ENCODE assay signal across 8 cellular contexts in the genomic region with DNA sequence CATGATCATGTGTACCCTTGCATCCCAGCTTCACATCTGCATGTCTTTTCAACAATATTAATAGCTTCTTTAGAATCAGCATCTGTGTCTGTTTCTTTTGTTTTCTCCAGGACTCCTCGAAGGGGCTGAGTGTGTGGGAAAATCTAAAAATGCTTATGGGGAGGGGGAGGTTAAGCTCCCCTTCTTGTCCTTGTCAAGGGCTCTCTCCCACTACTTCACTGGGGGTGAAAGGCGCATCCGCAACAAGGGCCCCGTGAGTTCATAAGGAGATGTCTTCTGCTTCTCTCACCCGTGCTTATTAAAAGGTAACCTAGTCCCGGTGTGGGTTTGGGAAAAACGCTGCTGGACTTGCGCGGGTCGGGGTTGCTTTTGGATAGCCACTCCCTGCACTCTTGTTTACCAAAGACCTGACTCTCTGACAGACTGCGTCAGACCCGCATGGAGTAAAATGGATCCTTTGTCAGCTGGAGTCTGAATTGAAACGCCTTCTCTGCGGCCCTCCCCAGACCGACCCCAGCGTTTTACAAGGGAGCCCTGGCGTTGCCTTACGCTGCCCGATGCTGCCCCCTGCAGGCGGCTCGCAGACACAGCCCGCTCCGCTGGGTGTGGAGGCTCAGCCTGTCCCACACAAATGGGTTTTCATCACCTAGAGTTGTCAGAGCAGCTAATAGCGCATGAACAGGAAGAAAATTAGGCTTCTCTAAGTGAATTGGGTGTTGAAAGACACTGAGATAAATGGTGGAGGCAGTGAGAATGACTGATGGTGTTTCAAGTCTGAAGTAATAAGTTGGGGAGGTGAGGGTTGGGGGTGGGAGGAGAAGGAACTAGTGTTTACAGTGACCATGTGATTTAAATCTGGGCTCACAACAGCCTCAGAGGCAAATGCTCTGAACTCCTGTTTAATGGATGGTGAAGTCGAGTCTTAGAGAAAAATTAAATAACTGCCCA. TPM values are rescaled to one million over a fixed set of nuclear protein-coding genes. Genes with fewer than 3 reads are reported as not detected.
DNase-seq lines count a peak whose midpoint lies in the region; TF ChIP-seq lines count a peak whose summit lies in the region.

No MANE protein-coding gene starts in this region.

- peak; percentile 97 for TF ChIP-seq CTCF in GM20000 (IDR thresholded peaks at IDR 0.05; ENCODE audit: extremely low read depth, missing control alignments)
- TF ChIP-seq CTCF in endodermal cell (conservative IDR thresholded peaks at IDR 0.05), result peak; percentile 99

- peak overlapping the region in 4 of 7 donors; percentile 1 to 61 (median 33) for H3K27ac Mint-ChIP-seq in CD4-positive, alpha-beta memory T cell
- H3K27ac Mint-ChIP-seq in endodermal cell, result peak overlapping the region; percentile 77

- peak; percentile 78 to 84 (median 81) for DNase-seq in CD4-positive, alpha-beta memory T cell
- peak; percentile 79 for DNase-seq in GM20000 (ENCODE audit: low spot score)
- DNase-seq in HUDEP-2 (lab: John Stamatoyannopoulos, UW; ENCODE audit: unreplicated experiment in 76 of 76), result peak in 67 of 76 experiments; percentile 12 to 85 (median 59)
- DNase-seq in NOMO-1 (lab: John Stamatoyannopoulos, UW; ENCODE audit: unreplicated experiment in 2 of 2), result peak; percentile 85 to 90
- peak; percentile 60 for DNase-seq in activated CD8-positive, alpha-beta memory T cell treated with anti-CD3 and anti-CD28 coated beads, Interleukin-2, amount 50 U/mL, for 1 hour (ENCODE audit: extremely low read depth)
- DNase-seq in endodermal cell, result peak; percentile 97
- peak; percentile 91 for DNase-seq in midbrain (lab: John Stamatoyannopoulos, UW)
- peak; percentile 87 to 90 for DNase-seq in stimulated activated CD8-positive, alpha-beta memory T cell treated with anti-CD3 and anti-CD28 coated beads, Interleukin-2, amount 100 ng/mL, for 48 hours (ENCODE audit: low read depth in 2 of 2)

- CTCF ChIA-PET in CD4-positive, alpha-beta memory T cell (lab: Charles Lee; ENCODE audit: partially characterized antibody), result interaction anchor here (0.6 to 15.6 kb wide), 36 partner anchors 8 to 641 kb away, joined by 3 to 311 read pairs (median 7); a partner anchor contains a TSS

- no peaks in the 10 kb centered on the region for H3K9me3 Mint-ChIP-seq in CD4-positive, alpha-beta memory T cell
- H3K9me3 Mint-ChIP-seq in endodermal cell, result peaks cover 13% of the 10 kb centered on the region

- H3K27ac ChIP-seq in CD4-positive, alpha-beta memory T cell (ENCODE audit: low read depth, low read length), result no peak overlapping the region
- peak overlapping the region; percentile 69 for H3K27ac ChIP-seq in endodermal cell (ENCODE audit: low read depth, low read length)

- H3K27me3 ChIP-seq in CD4-positive, alpha-beta memory T cell (ENCODE audit: insufficient read depth, low read length), result no peaks in the 10 kb centered on the region
- peaks cover 29% of the 10 kb centered on the region for H3K27me3 ChIP-seq in endodermal cell (ENCODE audit: control insufficient read depth, insufficient read depth, low read length, poor library complexity, severe bottlenecking)

- POLR2A ChIA-PET in CD4-positive, alpha-beta memory T cell (lab: Charles Lee; ENCODE audit: partially characterized antibody), result interaction anchor here (0.6 to 12.1 kb wide), 13 partner anchors 7 to 109 kb away, joined by 3 to 128 read pairs (median 7); a partner anchor contains a TSS

- H3K36me3 ChIP-seq in CD4-positive, alpha-beta memory T cell (ENCODE audit: insufficient read depth, low read length), result no peaks in the 10 kb centered on the region
- H3K36me3 ChIP-seq in endodermal cell (ENCODE audit: control insufficient read depth, insufficient read depth, low read length), result no peaks in the 10 kb centered on the region

- peaks cover 42% of the 10 kb centered on the region for H3K4me1 ChIP-seq in CD4-positive, alpha-beta memory T cell (ENCODE audit: insufficient read depth, low read length)
- H3K4me1 ChIP-seq in endodermal cell (ENCODE audit: control insufficient read depth, insufficient read depth, low read length), result peaks cover 22% of the 10 kb centered on the region

- intact Hi-C loops in CD4-positive, alpha-beta memory T cell (cut with micrococcal nuclease), result loop anchor here (1.0 to 5.0 kb wide), 7 partner anchors 24 to 625 kb away; a partner anchor contains a TSS

- H3K4me3 Mint-ChIP-seq in CD4-positive, alpha-beta memory T cell, result peak overlapping the region in 4 of 8 donors; percentile 4 to 26 (median 14)
- H3K4me3 Mint-ChIP-seq in endodermal cell, result no peak overlapping the region

- no peaks in the 10 kb centered on the region for H3K36me3 Mint-ChIP-seq in CD4-positive, alpha-beta memory T cell
- H3K36me3 Mint-ChIP-seq in endodermal cell (ENCODE audit: low read depth), result no peaks in the 10 kb centered on the region

- 8 to 21% methylated on average over 19 to 25 of the region's 25 CpGs for WGBS in endodermal cell (ENCODE audit: insufficient coverage in 1 of 2, insufficient read length in 1 of 2), 2 experiments

- H3K9me3 ChIP-seq in CD4-positive, alpha-beta memory T cell (ENCODE audit: control insufficient read depth in 1 of 2, low read length in 2 of 2), result no peaks in the 10 kb centered on the region
- H3K9me3 ChIP-seq in endodermal cell (ENCODE audit: control insufficient read depth, low read length), result peaks cover 13% of the 10 kb centered on the region

- peaks cover 0 to 2% of the 10 kb centered on the region in 2 donors for H3K27me3 Mint-ChIP-seq in CD4-positive, alpha-beta memory T cell
- H3K27me3 Mint-ChIP-seq in endodermal cell (ENCODE audit: insufficient read depth), result peaks cover 48% of the 10 kb centered on the region

- no peak overlapping the region for H3K9ac ChIP-seq in endodermal cell (ENCODE audit: extremely low read depth, low read length, poor library complexity, severe bottlenecking)

- peaks cover 19 to 51% (median 34%) of the 10 kb centered on the region in 4 donors for H3K4me1 Mint-ChIP-seq in CD4-positive, alpha-beta memory T cell
- peaks cover 24% of the 10 kb centered on the region for H3K4me1 Mint-ChIP-seq in endodermal cell

- H3K4me3 ChIP-seq in CD4-positive, alpha-beta memory T cell (ENCODE audit: low read length in 2 of 2), result no peak overlapping the region
- no peak overlapping the region for H3K4me3 ChIP-seq in endodermal cell (ENCODE audit: low read length)

RNA-seq across cellular contexts. Expression of a gene that starts 53.9 kb away (rescaled TPM):
- total RNA-seq in CD4-positive, alpha-beta memory T cell, result 10 to 100 TPM; 28.0 to 29.3 TPM
- polyA plus RNA-seq in CD4-positive, alpha-beta memory T cell, result 10 to 100 TPM; 11.0 to 18.9 TPM
- total RNA-seq in endodermal cell, result 10 to 100 TPM; 13.2 to 21.2 TPM
- polyA plus RNA-seq in endodermal cell (2013, experiment 1 of 2), result 16.8 TPM
- 18.5 TPM for polyA plus RNA-seq in endodermal cell (2013, experiment 2 of 2)
